20 cellular contexts compared by ENCODE assay signal in genomic region chr18:9726175-9726574, GRCh38. TPM values are rescaled to one million over a fixed set of nuclear protein-coding genes. Genes with fewer than 3 reads are reported as not detected.
A peak's percentile ranks its signal among the peaks of the same experiment; 100 is the strongest.
DNase-seq lines count a peak whose midpoint lies in the region; ATAC-seq and TF ChIP-seq lines count a peak whose summit lies in the region.
"Had no signal": no experiment of that assay in that cellular context is flagged by ENCODE, and none has a peak within 500 bp of the region (broad histone marks: within the 10 kb centered on the region; RNA-seq: fewer than 3 reads in every experiment).

No MANE protein-coding gene starts in this region.

- TF ChIP-seq POLR2A in heart left ventricle (IDR thresholded peaks at IDR 0.05) (no peak), sigmoid colon (IDR thresholded peaks at IDR 0.05) (no peak), upper lobe of left lung (IDR thresholded peaks at IDR 0.05) (no peak)

- peaks cover 22% of the 10 kb centered on the region for H3K4me1 Mint-ChIP-seq in memory B cell
- no peaks in the 10 kb centered on the region for H3K4me1 Mint-ChIP-seq in CD8-positive, alpha-beta memory T cell

- no peak overlapping the region for H3K4me3 ChIP-seq in right atrium auricular region
- H3K4me3 ChIP-seq in heart left ventricle, result no peak overlapping the region
- H3K4me3 ChIP-seq in sigmoid colon, result no peak overlapping the region
- H3K4me3 ChIP-seq in CD8-positive, alpha-beta memory T cell (ENCODE audit: low read length), result no peak overlapping the region
- H3K4me3 ChIP-seq in upper lobe of left lung, result no peak overlapping the region
- H3K4me3 ChIP-seq: Peyer's patch had no signal

- intact Hi-C loops in heart left ventricle (cut with DNase I), result no loop called here
- intact Hi-C loops in sigmoid colon (cut with DNase I), result no loop called here
- intact Hi-C loops in posterior cingulate gyrus (cut with DNase I), result loop anchor here (2.0 kb wide), 1 partner anchor 77 kb away; no protein-coding TSS in a partner anchor

- no peaks in the 10 kb centered on the region for H3K9me3 Mint-ChIP-seq in memory B cell
- no peaks in the 10 kb centered on the region for H3K9me3 Mint-ChIP-seq in CD8-positive, alpha-beta memory T cell
- H3K9me3 Mint-ChIP-seq: CD8-positive, alpha-beta T cell had no signal

- H3K4me3 Mint-ChIP-seq in memory B cell, result no peak overlapping the region
- no peak overlapping the region for H3K4me3 Mint-ChIP-seq in CD8-positive, alpha-beta memory T cell
- H3K4me3 Mint-ChIP-seq: CD8-positive, alpha-beta T cell had no signal

- no peaks in the 10 kb centered on the region for H3K27me3 Mint-ChIP-seq in memory B cell
- peaks cover 4 to 18% of the 10 kb centered on the region in 2 donors for H3K27me3 Mint-ChIP-seq in CD8-positive, alpha-beta memory T cell

- H3K27ac ChIP-seq in right atrium auricular region (no peak overlapping the region), heart left ventricle (no peak overlapping the region), sigmoid colon (peak overlapping the region in 1 of 4 donors; percentile 45), upper lobe of left lung (no peak overlapping the region)
- no peak overlapping the region for H3K27ac ChIP-seq in CD8-positive, alpha-beta memory T cell (ENCODE audit: low read depth, low read length)
- H3K27ac ChIP-seq: Peyer's patch had no signal

- no peak for TF ChIP-seq CTCF in right atrium auricular region (IDR thresholded peaks at IDR 0.05)
- TF ChIP-seq CTCF in heart left ventricle (IDR thresholded peaks at IDR 0.05), result no peak
- no peak for TF ChIP-seq CTCF in sigmoid colon (IDR thresholded peaks at IDR 0.05)
- no peak for TF ChIP-seq CTCF in upper lobe of left lung (IDR thresholded peaks at IDR 0.05)

- WGBS in heart left ventricle, 4 donors, result 91 to 97% (median 95%) methylated on average over 5 of the region's 5 CpGs
- 89 to 95% methylated on average over 5 of the region's 5 CpGs for WGBS in sigmoid colon, 2 donors
- WGBS in upper lobe of left lung, 2 donors, result 81 to 93% methylated on average over 5 of the region's 5 CpGs

- CTCF ChIA-PET in CD8-positive, alpha-beta memory T cell (lab: Charles Lee), result no interaction called here

- no peak for TF ChIP-seq EP300 in sigmoid colon (IDR thresholded peaks at IDR 0.05)
- no peak for TF ChIP-seq EP300 in upper lobe of left lung (IDR thresholded peaks at IDR 0.05)

- H3K9me3 ChIP-seq in right atrium auricular region (no peaks in the 10 kb centered on the region), heart left ventricle (peaks cover 0 to 10% (median 0%) of the 10 kb centered on the region in 12 donors), sigmoid colon (no peaks in the 10 kb centered on the region), upper lobe of left lung (no peaks in the 10 kb centered on the region)
- no peaks in the 10 kb centered on the region for H3K9me3 ChIP-seq in CD8-positive, alpha-beta memory T cell (ENCODE audit: low read length)
- H3K9me3 ChIP-seq: Peyer's patch had no signal

- H3K36me3 Mint-ChIP-seq in memory B cell, result peaks cover 28% of the 10 kb centered on the region
- H3K36me3 Mint-ChIP-seq in CD8-positive, alpha-beta memory T cell, result no peaks in the 10 kb centered on the region
- H3K36me3 Mint-ChIP-seq: CD8-positive, alpha-beta T cell had no signal

- no peaks in the 10 kb centered on the region for H3K4me1 ChIP-seq in right atrium auricular region
- H3K4me1 ChIP-seq in heart left ventricle, result no peaks in the 10 kb centered on the region
- H3K4me1 ChIP-seq in sigmoid colon, result peaks cover 0 to 29% (median 14%) of the 10 kb centered on the region in 4 donors
- H3K4me1 ChIP-seq in CD8-positive, alpha-beta memory T cell (ENCODE audit: insufficient read depth, low read length), result no peaks in the 10 kb centered on the region
- H3K4me1 ChIP-seq in upper lobe of left lung, result no peaks in the 10 kb centered on the region
- H3K4me1 ChIP-seq: Peyer's patch had no signal

- DNase-seq in right atrium auricular region (ENCODE audit: low spot score) (peak; percentile 23), heart left ventricle (no peak), memory B cell (ENCODE audit: low spot score in 2 of 2) (no peak), sigmoid colon (peak; percentile 40), posterior cingulate gyrus (no peak), iPS-NIHi11 (ENCODE audit: low spot score) (no peak), upper lobe of left lung (no peak)
- DNase-seq in CD8-positive, alpha-beta memory T cell, result no peak
- DNase-seq: 8988T; C1 segment of cervical spinal cord; CD8-positive, alpha-beta T cell; KBM-7; NCI-H1105 treated with DMSO at 0.1 percent for 48 hours; NCI-H2029 treated with DMSO at 0.1 percent for 48 hours; NCI-H2171; NCI-H345; NCI-H524; NCI-H82 had no signal

- H3K36me3 ChIP-seq in right atrium auricular region (no peaks in the 10 kb centered on the region), heart left ventricle (peaks cover 0 to 25% (median 0%) of the 10 kb centered on the region in 9 donors), sigmoid colon (peaks cover 0 to 8% (median 0%) of the 10 kb centered on the region in 4 donors), upper lobe of left lung (peaks cover 0 to 7% (median 0%) of the 10 kb centered on the region in 4 donors)
- H3K36me3 ChIP-seq in CD8-positive, alpha-beta memory T cell (ENCODE audit: insufficient read depth, low read length), result no peaks in the 10 kb centered on the region
- H3K36me3 ChIP-seq: Peyer's patch had no signal

- H3K27me3 ChIP-seq in right atrium auricular region (no peaks in the 10 kb centered on the region), heart left ventricle (no peaks in the 10 kb centered on the region), sigmoid colon (no peaks in the 10 kb centered on the region), upper lobe of left lung (no peaks in the 10 kb centered on the region)
- H3K27me3 ChIP-seq in CD8-positive, alpha-beta memory T cell (ENCODE audit: insufficient read depth, low read length, poor library complexity, severe bottlenecking), result peaks cover 4% of the 10 kb centered on the region
- H3K27me3 ChIP-seq: Peyer's patch had no signal

- H3K27ac Mint-ChIP-seq in memory B cell, result peak overlapping the region; percentile 58
- no peak overlapping the region for H3K27ac Mint-ChIP-seq in CD8-positive, alpha-beta memory T cell
- H3K27ac Mint-ChIP-seq: CD8-positive, alpha-beta T cell had no signal

- ATAC-seq in heart left ventricle (no peak), memory B cell (ENCODE audit: low read depth) (no peak), upper lobe of left lung (ENCODE audit: low FRiP score in 2 of 2) (no peak)
- ATAC-seq: CD8-positive, alpha-beta T cell; HCT116 had no signal

- POLR2A ChIA-PET in CD8-positive, alpha-beta memory T cell (lab: Charles Lee), result no interaction called here

RNA-seq across cellular contexts. Expression of gene RAB31, which starts 18.1 kb away (rescaled TPM):
- 10 to 100 TPM in 1 of 2 donors, 1 to 10 TPM in 1; 9.9 to 29.2 TPM for total RNA-seq in right atrium auricular region
- total RNA-seq in heart left ventricle, result 10 to 100 TPM in 8 of 9 donors, 1 to 10 TPM in 1; 8.6 to 67.7 (median 15.4) TPM
- 1 to 10 TPM; 3.2 to 9.4 TPM for polyA plus RNA-seq in heart left ventricle
- 10 to 100 TPM; 52.0 to 74.6 (median 65.9) TPM for total RNA-seq in sigmoid colon
- 10 to 100 TPM; 16.2 to 22.2 (median 21.8) TPM for polyA plus RNA-seq in sigmoid colon
- total RNA-seq in CD8-positive, alpha-beta memory T cell, result 1 to 10 TPM in 1 of 2 experiments, under 1 TPM in 1; 0.57 to 1.1 TPM
- 4.7 TPM for polyA plus RNA-seq in CD8-positive, alpha-beta memory T cell
- total RNA-seq in upper lobe of left lung, result 100 to 1,000 TPM in 3 of 6 donors, 10 to 100 TPM in 3; 40.3 to 128 (median 95.8) TPM

Comparison
In these comparisons a context has a peak if more than half of its experiments do, and no peak if none do; other contexts are left out.
1. DNase-seq: peak in right atrium auricular region (single experiment) and sigmoid colon (single experiment); none in heart left ventricle (0 of 5), memory B cell (0 of 2), CD8-positive, alpha-beta memory T cell (0 of 5), posterior cingulate gyrus (0 of 10), iPS-NIHi11 (single experiment) and upper lobe of left lung (0 of 2).
2. RNA of gene RAB31, which starts 18.1 kb away (total RNA-seq): 40.3 to 128 TPM in upper lobe of left lung, 52.0 to 74.6 TPM in sigmoid colon, 9.9 to 29.2 TPM in right atrium auricular region and 8.6 to 67.7 TPM in heart left ventricle; 0.57 to 1.1 TPM in CD8-positive, alpha-beta memory T cell; every median in the first group is over 4 times any median in the second.